In genomic region chr11:82734120-82734479, GRCh38 we compare ENCODE assay signal across 8 cellular contexts. TPM values are rescaled to one million over a fixed set of nuclear protein-coding genes. Genes with fewer than 3 reads are reported as not detected.
DNase-seq lines count a peak whose midpoint lies in the region; ATAC-seq, FAIRE-seq and TF ChIP-seq lines count a peak whose summit lies in the region.

No MANE protein-coding gene starts in this region.

- DNase-seq in activated CD4-positive, alpha-beta T cell treated with anti-CD3 and anti-CD28 coated beads for 36 hours: no peak
- DNase-seq in activated CD4-positive, alpha-beta T cell treated with anti-CD3 and anti-CD28 coated beads, Interleukin-2, amount 50 U/mL, for 4 hours: no peak
- DNase-seq in astrocyte (ENCODE audit: low read depth): no peak
- no peak for DNase-seq in lower lobe of right lung
- DNase-seq in substantia nigra (lab: John Stamatoyannopoulos, UW): no peak
- no peak for DNase-seq in NCI-H510A treated with DMSO at 0.1 percent for 48 hours (lab: John Stamatoyannopoulos, UW)
- no peak for DNase-seq in NCI-H2196 treated with DMSO at 0.1 percent for 48 hours (lab: John Stamatoyannopoulos, UW; ENCODE audit: unreplicated experiment)
- DNase-seq in amniotic stem cell (lab: John Stamatoyannopoulos, UW): no peak

- H3K4me3 ChIP-seq in astrocyte (ENCODE audit: insufficient read depth, low read depth, low read length): no peak overlapping the region
- peak overlapping the region; percentile 53 for H3K4me3 ChIP-seq in lower lobe of right lung

- H3K4me1 Mint-ChIP-seq in activated CD4-positive, alpha-beta T cell treated with anti-CD3 and anti-CD28 coated beads for 36 hours: peaks cover 10% of the 10 kb centered on the region
- H3K4me1 Mint-ChIP-seq in astrocyte (ENCODE audit: low read depth, unreplicated experiment): no peaks in the 10 kb centered on the region

- ATAC-seq in activated CD4-positive, alpha-beta T cell treated with anti-CD3 and anti-CD28 coated beads for 36 hours: no peak
- ATAC-seq in lower lobe of right lung: no peak

- H3K27me3 ChIP-seq in astrocyte (ENCODE audit: insufficient read depth, low read length) (peaks cover 64% of the 10 kb centered on the region), lower lobe of right lung (ENCODE audit: low read depth) (peaks cover 64% of the 10 kb centered on the region)

- H3K4me3 Mint-ChIP-seq in activated CD4-positive, alpha-beta T cell treated with anti-CD3 and anti-CD28 coated beads for 36 hours: peak overlapping the region; percentile 45
- peak overlapping the region; percentile 79 for H3K4me3 Mint-ChIP-seq in astrocyte (ENCODE audit: unreplicated experiment)

- H3K4me2 ChIP-seq in astrocyte (ENCODE audit: low read length): peak overlapping the region; percentile 84

- no peaks in the 10 kb centered on the region for H3K9me3 ChIP-seq in astrocyte (ENCODE audit: insufficient read depth, low read depth, low read length)
- no peaks in the 10 kb centered on the region for H3K9me3 ChIP-seq in lower lobe of right lung

- H3K27ac ChIP-seq in astrocyte (ENCODE audit: low read depth, low read length): no peak overlapping the region
- no peak overlapping the region for H3K27ac ChIP-seq in lower lobe of right lung
- peak overlapping the region; percentile 88 for H3K27ac ChIP-seq in substantia nigra (ENCODE audit: low read depth, low read length, poor library complexity, severe bottlenecking)

- no peaks in the 10 kb centered on the region for H3K4me1 ChIP-seq in astrocyte (ENCODE audit: insufficient read depth, low read length)
- H3K4me1 ChIP-seq in lower lobe of right lung: peaks cover 13% of the 10 kb centered on the region

- CTCF ChIA-PET in activated CD4-positive, alpha-beta T cell treated with anti-CD3 and anti-CD28 coated beads for 36 hours (lab: Charles Lee): interaction anchor here (1.1 to 1.8 kb wide), 4 partner anchors 14 to 515 kb away, joined by 3 to 6 read pairs (median 5); no protein-coding TSS in a partner anchor

- peak overlapping the region; percentile 83 for H2AFZ ChIP-seq in astrocyte (ENCODE audit: low read depth, low read length)

- H3K36me3 Mint-ChIP-seq in activated CD4-positive, alpha-beta T cell treated with anti-CD3 and anti-CD28 coated beads for 36 hours (ENCODE audit: low read depth): no peaks in the 10 kb centered on the region
- H3K36me3 Mint-ChIP-seq in astrocyte (ENCODE audit: low read depth, unreplicated experiment): no peaks in the 10 kb centered on the region

- no peak for FAIRE-seq in astrocyte (lab: Jason Lieb, UNC)

- H3K36me3 ChIP-seq in astrocyte (ENCODE audit: insufficient read depth, low read length) (no peaks in the 10 kb centered on the region), lower lobe of right lung (no peaks in the 10 kb centered on the region)

- intact Hi-C loops in activated CD4-positive, alpha-beta T cell treated with anti-CD3 and anti-CD28 coated beads for 36 hours (cut with DNase I, micrococcal nuclease): loop anchor here in 1 of 2 experiments (5.0 kb wide), 1 partner anchor 553 kb away; the partner anchor contains the start of gene CCDC90B
- intact Hi-C loops in lower lobe of right lung (cut with DNase I): no loop called here

- H3K9ac ChIP-seq in astrocyte (ENCODE audit: low read length): no peak overlapping the region

- no peak for TF ChIP-seq CTCF in astrocyte (IDR thresholded peaks at IDR 0.05; ENCODE audit: insufficient read depth, low read depth, low read length)
- no peak for TF ChIP-seq CTCF in lower lobe of right lung (IDR thresholded peaks at IDR 0.05)

- no peak overlapping the region for H3K27ac Mint-ChIP-seq in activated CD4-positive, alpha-beta T cell treated with anti-CD3 and anti-CD28 coated beads for 36 hours
- no peak overlapping the region for H3K27ac Mint-ChIP-seq in astrocyte (ENCODE audit: unreplicated experiment)

- H3K9me3 Mint-ChIP-seq in activated CD4-positive, alpha-beta T cell treated with anti-CD3 and anti-CD28 coated beads for 36 hours (ENCODE audit: low read depth): no peaks in the 10 kb centered on the region
- H3K9me3 Mint-ChIP-seq in astrocyte (ENCODE audit: unreplicated experiment): peaks cover 4% of the 10 kb centered on the region

- POLR2A ChIA-PET in activated CD4-positive, alpha-beta T cell treated with anti-CD3 and anti-CD28 coated beads for 36 hours (lab: Charles Lee): no interaction called here

- H3K79me2 ChIP-seq in astrocyte (ENCODE audit: insufficient read depth, low read length): no peaks in the 10 kb centered on the region

- no peaks in the 10 kb centered on the region for H4K20me1 ChIP-seq in astrocyte (ENCODE audit: insufficient read depth, low read length)

- H3K27me3 Mint-ChIP-seq in activated CD4-positive, alpha-beta T cell treated with anti-CD3 and anti-CD28 coated beads for 36 hours: peaks cover 44% of the 10 kb centered on the region
- peaks cover 28% of the 10 kb centered on the region for H3K27me3 Mint-ChIP-seq in astrocyte (ENCODE audit: low read depth, unreplicated experiment)

RNA-seq across cellular contexts. Expression of gene FAM181B, which starts 0.4 kb away (rescaled TPM):
- not detected for total RNA-seq in activated CD4-positive, alpha-beta T cell treated with anti-CD3 and anti-CD28 coated beads for 36 hours
- total RNA-seq in astrocyte (0.11 and 0.17 TPM in 2 replicates), lower lobe of right lung (0.09 TPM)
